28 cellular contexts compared by ENCODE assay signal in the genomic region with DNA sequence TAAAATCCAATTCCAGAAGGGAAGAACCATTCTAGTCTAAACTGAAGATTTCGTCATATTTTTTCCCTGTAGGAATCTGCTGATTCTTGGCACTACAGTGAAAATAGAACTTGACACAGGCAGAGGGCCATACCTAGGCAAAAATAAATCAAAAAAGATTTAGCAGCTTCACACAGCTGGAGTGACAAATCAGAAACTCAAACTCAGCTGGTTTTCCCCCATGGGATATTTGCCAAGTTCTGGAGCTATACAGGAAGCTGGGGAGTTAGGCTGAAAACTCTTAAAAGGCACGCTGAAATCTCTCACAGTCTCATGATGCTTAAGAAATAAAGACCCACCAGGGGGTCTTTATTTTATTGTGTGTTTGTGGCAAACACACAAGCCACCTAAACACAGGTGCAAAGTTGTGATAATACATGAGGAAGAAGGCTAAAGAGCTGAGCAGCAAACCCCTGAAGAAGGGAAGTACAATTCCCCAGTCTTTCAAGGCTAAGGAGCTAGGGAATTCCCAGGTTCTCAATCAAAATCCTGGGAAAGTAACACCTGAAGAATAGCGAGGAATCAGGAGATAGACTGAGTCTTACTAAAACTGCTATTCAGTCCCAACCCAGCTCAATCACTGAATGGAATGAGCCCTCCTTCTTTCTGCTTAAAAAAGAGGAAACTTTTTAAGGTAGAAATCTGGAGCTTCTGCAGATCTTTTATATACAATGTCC. TPM values are rescaled to one million over a fixed set of nuclear protein-coding genes. Genes with fewer than 3 reads are reported as not detected.
DNase-seq lines count a peak whose midpoint lies in the region; ATAC-seq and TF ChIP-seq lines count a peak whose summit lies in the region.
"Had no signal": no experiment of that assay in that cellular context is flagged by ENCODE, and none has a peak within 500 bp of the region (broad histone marks: within the 10 kb centered on the region; RNA-seq: fewer than 3 reads in every experiment).

No MANE protein-coding gene starts in this region.

- H3K4me1 ChIP-seq in IMR-90 (ENCODE audit: control insufficient read depth, insufficient read depth, low read length) (no peaks in the 10 kb centered on the region), colonic mucosa (no peaks in the 10 kb centered on the region)
- H3K4me1 ChIP-seq: tibial artery had no signal

- H4K91ac ChIP-seq in IMR-90 (ENCODE audit: insufficient read depth, low read depth, low read length), result no peak overlapping the region

- H3K27ac ChIP-seq in IMR-90 (ENCODE audit: insufficient read depth, low read length), result no peak overlapping the region
- H3K27ac ChIP-seq in colonic mucosa, result no peak overlapping the region
- H3K27ac ChIP-seq: epithelial cell of prostate, tibial artery had no signal

- no peaks in the 10 kb centered on the region for H4K20me1 ChIP-seq in IMR-90 (ENCODE audit: insufficient read depth, low read length)

- peak; percentile 1 for DNase-seq in AG10803 (ENCODE audit: low read depth)
- DNase-seq in IMR-90, result peak; percentile 9
- DNase-seq in dermis blood vessel endothelial cell, result peak; percentile 35
- peak; percentile 3 for DNase-seq in iPS-NIHi11 (ENCODE audit: low spot score)
- no peak for DNase-seq in activated CD8-positive, alpha-beta memory T cell treated with anti-CD3 and anti-CD28 coated beads, Interleukin-2, amount 50 U/mL, for 48 hours
- no peak for DNase-seq in colonic mucosa
- DNase-seq: activated CD4-positive, alpha-beta T cell treated with anti-CD3 and anti-CD28 coated beads, Interleukin-2, amount 10 ng/mL, durations not matched to agents 24 days and 14 days; activated CD8-positive, alpha-beta memory T cell treated with anti-CD3 and anti-CD28 coated beads, Interleukin-2, amount 10 ng/mL, durations not matched to agents 7 days and 5 days; activated naive CD8-positive, alpha-beta T cell treated with anti-CD3 and anti-CD28 coated beads, Interleukin-2, amount 10 ng/mL, durations not matched to agents 7 days and 5 days; CD4-positive, alpha-beta T cell; Karpas-422; left cardiac atrium; naive thymus-derived CD8-positive, alpha-beta T cell; NCI-H1092; NCI-H2171; NCI-H526; SHP77; stimulated activated naive CD8-positive, alpha-beta T cell treated with anti-CD3 and anti-CD28 coated beads, Interleukin-15, Interleukin-2, amounts not matched to agents 100 U/mL and 50 U/mL, for 24 hours; T-cell; tibial artery had no signal

- H2AK5ac ChIP-seq in IMR-90 (ENCODE audit: low read depth, low read length), result no peak overlapping the region

- H2BK15ac ChIP-seq in IMR-90 (ENCODE audit: low read depth, low read length), result no peak overlapping the region

- H3K9me3 ChIP-seq in IMR-90 (ENCODE audit: control insufficient read depth, insufficient read depth, low read length) (no peaks in the 10 kb centered on the region), colonic mucosa (no peaks in the 10 kb centered on the region)
- H3K9me3 ChIP-seq: tibial artery had no signal

- no CpG with 5 or more reads among the region's 3 CpGs for WGBS in IMR-90 (ENCODE audit: extremely low coverage in 2 of 2, insufficient read length in 1 of 2), 2 experiments

- no peak overlapping the region for H2AFZ ChIP-seq in IMR-90 (replicated peaks; ENCODE audit: low read length, poor library complexity)

- BruUV-seq in IMR-90 (replicated peaks; lab: Mats Ljungman, UMichigan), result no TSS peak

- no peaks in the 10 kb centered on the region for H3K9me1 ChIP-seq in IMR-90 (ENCODE audit: insufficient read depth, low read length)

- H3K4me3 ChIP-seq in AG10803 (ENCODE audit: low read length) (no peak overlapping the region), IMR-90 (ENCODE audit: insufficient read depth, low read depth, low read length) (no peak overlapping the region), colonic mucosa (no peak overlapping the region)
- H3K4me3 ChIP-seq: tibial artery had no signal

- H3K18ac ChIP-seq in IMR-90 (ENCODE audit: low read depth, low read length), result no peak overlapping the region

- H3K23ac ChIP-seq in IMR-90 (ENCODE audit: low read depth, low read length), result no peak overlapping the region

- no peaks in the 10 kb centered on the region for H3K36me3 ChIP-seq in IMR-90 (ENCODE audit: control insufficient read depth, insufficient read depth, low read length)
- H3K36me3 ChIP-seq in colonic mucosa, result no peaks in the 10 kb centered on the region
- H3K36me3 ChIP-seq: tibial artery had no signal

- no peak overlapping the region for H3K4ac ChIP-seq in IMR-90 (ENCODE audit: low read depth, low read length)

- no peak for ATAC-seq in IMR-90 (ENCODE audit: low read depth)
- ATAC-seq in GM21825 (IDR thresholded peaks at IDR 0.05; ENCODE audit: unreplicated experiment), result no peak
- ATAC-seq in GM19324 (IDR thresholded peaks at IDR 0.05; ENCODE audit: low FRiP score, unreplicated experiment), result no peak
- ATAC-seq: activated CD8-positive, alpha-beta memory T cell treated with anti-CD3 and anti-CD28 coated beads, Interleukin-2, amount 10 ng/mL, durations not matched to agents 7 days and 5 days; activated T-helper 17 cell treated with anti-CD3 and anti-CD28 coated beads, Interleukin-2, amount 50 U/mL, for 72 hours; left cardiac atrium; naive thymus-derived CD8-positive, alpha-beta T cell; sciatic nerve; stimulated activated naive CD8-positive, alpha-beta T cell treated with anti-CD3 and anti-CD28 coated beads, Interleukin-15, Interleukin-2, amounts not matched to agents 100 U/mL and 50 U/mL, for 24 hours; T-cell had no signal

- H2BK20ac ChIP-seq in IMR-90 (ENCODE audit: low read depth, low read length), result no peak overlapping the region

- TF ChIP-seq RAD21 in IMR-90 (IDR thresholded peaks at IDR 0.05; ENCODE audit: low read length), result no peak

- no peak overlapping the region for H2BK5ac ChIP-seq in IMR-90 (ENCODE audit: low read depth, low read length, poor library complexity, severe bottlenecking)

- H2BK120ac ChIP-seq in IMR-90 (ENCODE audit: low read depth, low read length), result no peak overlapping the region

- H2AK9ac ChIP-seq in IMR-90 (replicated peaks; ENCODE audit: low read depth, low read length, poor library complexity), result no peak overlapping the region

- no peak for TF ChIP-seq POLR2A in IMR-90 (IDR thresholded peaks at IDR 0.05; ENCODE audit: low read depth, low read length)

- H3K27me3 ChIP-seq in IMR-90 (ENCODE audit: control insufficient read depth, insufficient read depth, low read length) (no peaks in the 10 kb centered on the region), colonic mucosa (no peaks in the 10 kb centered on the region)
- H3K27me3 ChIP-seq: tibial artery had no signal

- H4K5ac ChIP-seq in IMR-90 (ENCODE audit: low read depth, low read length), result no peak overlapping the region

- in situ Hi-C loops in IMR-90 (cut with MboI; ENCODE audit: low sequenced_read_pairs), result no loop called here

- H3K14ac ChIP-seq in IMR-90 (replicated peaks; ENCODE audit: low read depth, low read length), result no peak overlapping the region

- intact Hi-C loops in IMR-90 (cut with micrococcal nuclease) (no loop called here), colonic mucosa (cut with DNase I) (no loop called here)

- TF ChIP-seq CTCF in AG10803 (conservative IDR thresholded peaks at IDR 0.05; ENCODE audit: low read length) (no peak), IMR-90 (conservative IDR thresholded peaks at IDR 0.05; ENCODE audit: low read depth, low read length) (no peak), colonic mucosa (IDR thresholded peaks at IDR 0.05) (no peak)

- CTCF ChIA-PET in IMR-90 (lab: Yijun Ruan, JAX), result interaction anchor here (0.5 to 1.1 kb wide), 2 partner anchors 12 to 530 kb away, joined by 3 read pairs; no protein-coding TSS in a partner anchor

- dilution Hi-C loops in IMR-90 (cut with HindIII; ENCODE audit: low sequenced_read_pairs, unreplicated experiment), result no loop called here

- no peak overlapping the region for H3K4me2 ChIP-seq in IMR-90 (ENCODE audit: low read depth, low read length)

- H3K9ac ChIP-seq in IMR-90 (ENCODE audit: low read depth, low read length) (no peak overlapping the region), colonic mucosa (ENCODE audit: low read depth in 2 of 2, low read length in 2 of 2) (no peak overlapping the region)

- H3K79me1 ChIP-seq in IMR-90 (ENCODE audit: low read depth in 1 of 2, low read length in 2 of 2), result no peaks in the 10 kb centered on the region

- no peak overlapping the region for H3K56ac ChIP-seq in IMR-90 (ENCODE audit: extremely low read depth, insufficient read depth, low read length)

- H4K8ac ChIP-seq in IMR-90 (ENCODE audit: low read depth in 2 of 2, low read length in 2 of 2), result no peak overlapping the region

- POLR2A ChIA-PET in IMR-90 (lab: Charles Lee; ENCODE audit: unreplicated experiment), result no interaction called here

TF ChIP-seq in IMR-90, 13 proteins besides CTCF, POLR2A, EP300 and RAD21 (continues in another document):
- TF ChIP-seq MXI1 (IDR thresholded peaks at IDR 0.05; ENCODE audit: borderline replicate concordance, low read depth, low read length), result no peak
- TF ChIP-seq SMC3 (IDR thresholded peaks at IDR 0.05; ENCODE audit: low read depth, low read length), result no peak
- no peak for TF ChIP-seq FOS (IDR thresholded peaks at IDR 0.05; ENCODE audit: low read depth, low read length)
- TF ChIP-seq NFE2L2 (IDR thresholded peaks at IDR 0.05; ENCODE audit: low read depth, low read length), result no peak
- no peak for TF ChIP-seq CEBPB (IDR thresholded peaks at IDR 0.05; ENCODE audit: low read depth, low read length)
- no peak for TF ChIP-seq RCOR1 (IDR thresholded peaks at IDR 0.05; ENCODE audit: insufficient replicate concordance, low read length)
- TF ChIP-seq, protein P1, sequence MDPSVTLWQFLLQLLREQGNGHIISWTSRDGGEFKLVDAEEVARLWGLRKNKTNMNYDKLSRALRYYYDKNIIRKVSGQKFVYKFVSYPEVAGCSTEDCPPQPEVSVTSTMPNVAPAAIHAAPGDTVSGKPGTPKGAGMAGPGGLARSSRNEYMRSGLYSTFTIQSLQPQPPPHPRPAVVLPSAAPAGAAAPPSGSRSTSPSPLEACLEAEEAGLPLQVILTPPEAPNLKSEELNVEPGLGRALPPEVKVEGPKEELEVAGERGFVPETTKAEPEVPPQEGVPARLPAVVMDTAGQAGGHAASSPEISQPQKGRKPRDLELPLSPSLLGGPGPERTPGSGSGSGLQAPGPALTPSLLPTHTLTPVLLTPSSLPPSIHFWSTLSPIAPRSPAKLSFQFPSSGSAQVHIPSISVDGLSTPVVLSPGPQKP (IDR thresholded peaks at IDR 0.05; ENCODE audit: borderline replicate concordance, low read depth, low read length), result no peak

RNA-seq across cellular contexts. Expression of a gene that starts 32.1 kb away (rescaled TPM):
- total RNA-seq in IMR-90 (2012; rRNA removed) (not detected in 2 replicates), dermis blood vessel endothelial cell (under 0.01 TPM in 1 of 2 replicates, not detected in the other), colonic mucosa (not detected)
- not detected in 2 replicates for polyA plus RNA-seq in IMR-90 (2012; rRNA removed)
- polyA plus RNA-seq in IMR-90 (2012; cell fraction: cytosol; rRNA removed), result not detected in 2 replicates
- not detected in 2 replicates for polyA plus RNA-seq in IMR-90 (2012; cell fraction: nucleus; rRNA removed; ENCODE audit: low replicate concordance)
- total RNA-seq: activated CD4-positive, alpha-beta T cell treated with anti-CD3 and anti-CD28 coated beads, Interleukin-2, amount 10 ng/mL, durations not matched to agents 24 days and 14 days; activated CD8-positive, alpha-beta memory T cell treated with anti-CD3 and anti-CD28 coated beads, Interleukin-2, amount 10 ng/mL, durations not matched to agents 7 days and 5 days; activated naive CD8-positive, alpha-beta T cell treated with anti-CD3 and anti-CD28 coated beads, Interleukin-2, amount 10 ng/mL, durations not matched to agents 7 days and 5 days; activated T-helper 17 cell treated with anti-CD3 and anti-CD28 coated beads, Interleukin-2, amount 50 U/mL, for 72 hours; CD4-positive, alpha-beta T cell; H4; mesenteric fat pad; naive thymus-derived CD8-positive, alpha-beta T cell; OCI-LY7; sciatic nerve had no signal
- polyA plus RNA-seq: naive thymus-derived CD8-positive, alpha-beta T cell had no signal

Comparison
In these comparisons a context has a peak if more than half of its experiments do, and no peak if none do; other contexts are left out.
1. DNase-seq: peak in AG10803 (single experiment), IMR-90 (single experiment), dermis blood vessel endothelial cell (single experiment) and iPS-NIHi11 (single experiment); none in activated CD8-positive, alpha-beta memory T cell treated with anti-CD3 and anti-CD28 coated beads, Interleukin-2, amount 50 U/mL, for 48 hours (single experiment) and colonic mucosa (single experiment).